10 cellular contexts compared by ENCODE assay signal in the genomic region with DNA sequence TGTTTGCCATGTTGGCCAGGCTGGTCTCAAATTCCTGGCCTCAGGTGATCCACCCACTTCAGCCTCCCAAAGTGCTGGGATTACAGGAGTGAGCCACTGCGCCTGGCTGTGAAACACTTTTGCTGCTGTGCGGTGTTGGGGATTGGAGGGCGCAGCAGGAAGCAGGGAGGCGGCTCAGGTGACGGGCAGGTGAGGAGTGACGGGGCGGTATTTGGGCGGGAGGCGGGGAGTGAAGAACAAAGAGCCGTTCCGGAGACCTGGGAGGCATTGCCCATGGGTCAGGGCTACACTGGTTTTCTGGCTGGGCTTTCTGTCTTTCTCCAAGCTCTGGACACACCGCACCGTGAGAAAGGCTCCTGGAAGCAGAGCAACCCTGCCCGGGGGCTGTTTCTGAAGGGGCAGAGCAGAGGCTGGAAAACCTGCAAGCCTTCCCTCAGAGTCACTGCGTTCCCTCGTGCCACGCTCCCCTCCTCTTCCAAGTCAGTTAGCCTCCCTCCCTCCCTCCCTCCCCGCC. TPM values are rescaled to one million over a fixed set of nuclear protein-coding genes. Genes with fewer than 3 reads are reported as not detected.
DNase-seq lines count a peak whose midpoint lies in the region; ATAC-seq, FAIRE-seq and TF ChIP-seq lines count a peak whose summit lies in the region.
"Had no signal": no experiment of that assay in that cellular context is flagged by ENCODE, and none has a peak within 500 bp of the region (broad histone marks: within the 10 kb centered on the region; RNA-seq: fewer than 3 reads in every experiment).

No MANE protein-coding gene starts in this region.

- H3K9me3 ChIP-seq in heart right ventricle (no peaks in the 10 kb centered on the region), left lung (no peaks in the 10 kb centered on the region), uterus (no peaks in the 10 kb centered on the region)
- H3K9me3 ChIP-seq: neutrophil had no signal

- H3K4me1 ChIP-seq in heart right ventricle = peaks cover 0 to 26% (median 10%) of the 10 kb centered on the region in 9 donors
- peaks cover 0 to 11% of the 10 kb centered on the region in 2 donors for H3K4me1 ChIP-seq in left lung
- peaks cover 0 to 3% of the 10 kb centered on the region in 2 donors for H3K4me1 ChIP-seq in uterus

- WGBS in heart right ventricle, 2 donors = 40 to 45% methylated on average over 18 of the region's 18 CpGs

- DNase-seq in heart right ventricle (no peak), left ventricle myocardium superior (no peak), SW480 (ENCODE audit: low spot score) (peak; percentile 80), left lung (peak; percentile 63 to 85), uterus (no peak), H54 (ENCODE audit: insufficient read length, low spot score) (no peak)

- TF ChIP-seq CTCF in heart right ventricle (IDR thresholded peaks at IDR 0.05) = no peak
- TF ChIP-seq CTCF in left lung (IDR thresholded peaks at IDR 0.05) = no peak
- no peak for TF ChIP-seq CTCF in uterus (IDR thresholded peaks at IDR 0.05)

- no peak for FAIRE-seq in H54 (lab: Jason Lieb, UNC)

- peak overlapping the region in 6 of 10 donors; percentile 5 to 72 (median 52) for H3K27ac ChIP-seq in heart right ventricle
- peak overlapping the region in 1 of 2 donors; percentile 55 for H3K27ac ChIP-seq in left lung
- H3K27ac ChIP-seq in uterus = peak overlapping the region; percentile 56 to 99
- H3K27ac ChIP-seq: neutrophil had no signal

- TF ChIP-seq POLR2A in uterus (IDR thresholded peaks at IDR 0.05) = peak in 1 of 2 donors; percentile 28
- TF ChIP-seq POLR2A in H54 (IDR thresholded peaks at IDR 0.05; ENCODE audit: low read depth, low read length) = no peak

- H3K27me3 ChIP-seq in heart right ventricle = peaks cover 0 to 13% (median 8%) of the 10 kb centered on the region in 7 donors
- H3K27me3 ChIP-seq in left lung = peaks cover 0 to 50% of the 10 kb centered on the region in 2 donors
- H3K27me3 ChIP-seq in uterus = no peaks in the 10 kb centered on the region

- H3K36me3 ChIP-seq in heart right ventricle (peaks cover 0 to 68% (median 0%) of the 10 kb centered on the region in 9 donors), left lung (peaks cover 0 to 32% of the 10 kb centered on the region in 2 donors), uterus (no peaks in the 10 kb centered on the region)

- H3K4me3 ChIP-seq in heart right ventricle (no peak overlapping the region), left lung (no peak overlapping the region), uterus (no peak overlapping the region)
- H3K4me3 ChIP-seq: K562 had no signal

- intact Hi-C loops in heart right ventricle (cut with DNase I) = no loop called here
- intact Hi-C loops in left ventricle myocardium superior (cut with micrococcal nuclease) = no loop called here
- intact Hi-C loops in left lung (cut with DNase I) = no loop called here
- intact Hi-C loops in uterus (cut with DNase I; ENCODE audit: low total_unique reads) = no loop called here

- ATAC-seq in heart right ventricle (no peak), left ventricle myocardium superior (no peak), left lung (peak; percentile 89), HG03342 (IDR thresholded peaks at IDR 0.05; ENCODE audit: unreplicated experiment) (no peak), GM18873 (IDR thresholded peaks at IDR 0.05; ENCODE audit: low FRiP score, unreplicated experiment) (no peak)
- ATAC-seq: K562 had no signal

RNA-seq across cellular contexts. Expression of a gene that starts 22.1 kb away (rescaled TPM):
- 10 to 100 TPM in 7 of 10 donors, 1 to 10 TPM in 3; 7.9 to 48.1 (median 15.2) TPM for total RNA-seq in heart right ventricle
- 10 to 100 TPM; 13.2 to 25.0 TPM for polyA plus RNA-seq in heart right ventricle
- total RNA-seq in left ventricle myocardium superior = 29.1 TPM
- 100 to 1,000 TPM in 1 of 2 donors, 10 to 100 TPM in 1; 86.6 to 106 TPM for total RNA-seq in left lung
- total RNA-seq in uterus = 100 to 1,000 TPM; 108 to 441 (median 190) TPM

Comparison
In these comparisons a context has a peak if more than half of its experiments do, and no peak if none do; other contexts are left out.
1. DNase-seq: peak in SW480 (single experiment) and left lung (2 of 2); none in heart right ventricle (0 of 2), left ventricle myocardium superior (single experiment), uterus (0 of 2) and H54 (single experiment).